ENCODE assay signal across 14 cellular contexts in genomic region chr17:10725262-10725661, GRCh38. TPM values are rescaled to one million over a fixed set of nuclear protein-coding genes. Genes with fewer than 3 reads are reported as not detected.
DNase-seq lines count a peak whose midpoint lies in the region; ATAC-seq and TF ChIP-seq lines count a peak whose summit lies in the region.
"Had no signal": no experiment of that assay in that cellular context is flagged by ENCODE, and none has a peak within 500 bp of the region (broad histone marks: within the 10 kb centered on the region; RNA-seq: fewer than 3 reads in every experiment).

No MANE protein-coding gene starts in this region.

- H3K4me1 ChIP-seq in right atrium auricular region = peaks cover 0 to 7% of the 10 kb centered on the region in 2 donors
- H3K4me1 ChIP-seq in liver (ENCODE audit: control insufficient read depth in 4 of 4, insufficient read depth in 4 of 4, low read length in 3 of 4) = peaks cover 2 to 51% (median 37%) of the 10 kb centered on the region in 4 donors
- no peaks in the 10 kb centered on the region for H3K4me1 ChIP-seq in neural progenitor cell

- DNase-seq in right atrium auricular region (ENCODE audit: low spot score) (peak; percentile 28), Right ventricle myocardium superior (no peak), neural progenitor cell (ENCODE audit: low spot score) (no peak), NCI-H510A (lab: John Stamatoyannopoulos, UW) (no peak), erythroblast (lab: John Stamatoyannopoulos, UW) (no peak)
- no peak for DNase-seq in activated CD4-positive, alpha-beta T cell treated with anti-CD3 and anti-CD28 coated beads for 36 hours
- DNase-seq: ACHN; Calu3; CD4-positive, CD25-positive, alpha-beta regulatory T cell; DMS 273 treated with DMSO at 0.1 percent for 48 hours; GM23248 had no signal

- CTCF ChIA-PET in activated CD4-positive, alpha-beta T cell treated with anti-CD3 and anti-CD28 coated beads for 36 hours (lab: Charles Lee) = interaction anchor here (0.6 kb wide), 1 partner anchor 12 kb away, joined by 3 read pairs; no protein-coding TSS in a partner anchor

- no peaks in the 10 kb centered on the region for H3K9me3 ChIP-seq in right atrium auricular region
- no peaks in the 10 kb centered on the region for H3K9me3 ChIP-seq in liver (ENCODE audit: control insufficient read depth in 4 of 4, low read length in 3 of 4)
- H3K9me3 ChIP-seq in neural progenitor cell (ENCODE audit: low read depth) = no peaks in the 10 kb centered on the region
- H3K9me3 ChIP-seq: BLaER1 treated with 17β-estradiol and CSF1 and Interleukin-3, amounts not matched to agents 10 nM and 100 nM had no signal

- no peaks in the 10 kb centered on the region for H3K9me3 Mint-ChIP-seq in neural progenitor cell
- H3K9me3 Mint-ChIP-seq in activated CD4-positive, alpha-beta T cell treated with anti-CD3 and anti-CD28 coated beads for 36 hours (ENCODE audit: low read depth) = no peaks in the 10 kb centered on the region

- no peak for TF ChIP-seq POLR2A in erythroblast (IDR thresholded peaks at IDR 0.05; ENCODE audit: low read length)

- no peaks in the 10 kb centered on the region for H3K79me2 ChIP-seq in neural progenitor cell (ENCODE audit: low read depth)

- no peak overlapping the region for H2AFZ ChIP-seq in neural progenitor cell (replicated peaks)
- H2AFZ ChIP-seq: GM23248 had no signal

- no peaks in the 10 kb centered on the region for H4K20me1 ChIP-seq in neural progenitor cell (ENCODE audit: low read depth)
- H4K20me1 ChIP-seq: BLaER1 treated with 17β-estradiol and CSF1 and Interleukin-3, amounts not matched to agents 10 nM and 100 nM had no signal

- H3K27me3 ChIP-seq in right atrium auricular region (no peaks in the 10 kb centered on the region), liver (ENCODE audit: control insufficient read depth in 4 of 4, insufficient read depth in 4 of 4, low read length in 3 of 4) (no peaks in the 10 kb centered on the region), neural progenitor cell (peaks cover 14% of the 10 kb centered on the region)
- H3K27me3 ChIP-seq: BLaER1 treated with 17β-estradiol and CSF1 and Interleukin-3, amounts not matched to agents 10 nM and 100 nM had no signal

- peak; percentile 40 to 58 for TF ChIP-seq RAD21 in liver (IDR thresholded peaks at IDR 0.05)

- TF ChIP-seq CTCF in right atrium auricular region (IDR thresholded peaks at IDR 0.05) (no peak), liver (IDR thresholded peaks at IDR 0.05; ENCODE audit: low read depth, low read length, missing input control) (no peak), neural progenitor cell (IDR thresholded peaks at IDR 0.05) (no peak)

- H3K4me2 ChIP-seq in neural progenitor cell = no peak overlapping the region
- H3K4me2 ChIP-seq: BLaER1 treated with 17β-estradiol and CSF1 and Interleukin-3, amounts not matched to agents 10 nM and 100 nM had no signal

- ATAC-seq in Right ventricle myocardium superior (ENCODE audit: poor library complexity) = no peak
- no peak for ATAC-seq in activated CD4-positive, alpha-beta T cell treated with anti-CD3 and anti-CD28 coated beads for 36 hours
- ATAC-seq: HCT116 had no signal

- H3K4me3 ChIP-seq in right atrium auricular region (no peak overlapping the region), liver (ENCODE audit: low read depth in 1 of 3, low read length in 3 of 3) (no peak overlapping the region), neural progenitor cell (no peak overlapping the region)
- H3K4me3 ChIP-seq: BLaER1 treated with 17β-estradiol and CSF1 and Interleukin-3, amounts not matched to agents 10 nM and 100 nM; GM23248 had no signal

- intact Hi-C loops in Right ventricle myocardium superior (cut with DNase I) = no loop called here
- intact Hi-C loops in activated CD4-positive, alpha-beta T cell treated with anti-CD3 and anti-CD28 coated beads for 36 hours (cut with DNase I, micrococcal nuclease) = no loop called here

- H3F3A ChIP-seq in neural progenitor cell (ENCODE audit: low read depth) = peaks cover 15% of the 10 kb centered on the region

- no peaks in the 10 kb centered on the region for H3K36me3 ChIP-seq in right atrium auricular region
- peaks cover 0 to 20% (median 3%) of the 10 kb centered on the region in 4 donors for H3K36me3 ChIP-seq in liver (ENCODE audit: control insufficient read depth in 4 of 4, insufficient read depth in 3 of 4, low read depth in 1 of 4, low read length in 3 of 4)
- no peaks in the 10 kb centered on the region for H3K36me3 ChIP-seq in neural progenitor cell

- H3K27me3 Mint-ChIP-seq in neural progenitor cell (ENCODE audit: insufficient read depth, low read depth) = peaks cover 3% of the 10 kb centered on the region
- H3K27me3 Mint-ChIP-seq in activated CD4-positive, alpha-beta T cell treated with anti-CD3 and anti-CD28 coated beads for 36 hours = no peaks in the 10 kb centered on the region

- H3K27ac Mint-ChIP-seq in neural progenitor cell = peak overlapping the region; percentile 65
- H3K27ac Mint-ChIP-seq in activated CD4-positive, alpha-beta T cell treated with anti-CD3 and anti-CD28 coated beads for 36 hours = no peak overlapping the region
- H3K27ac Mint-ChIP-seq: CD4-positive, CD25-positive, alpha-beta regulatory T cell had no signal

- H3K4me1 Mint-ChIP-seq in neural progenitor cell = peaks cover 4% of the 10 kb centered on the region
- H3K4me1 Mint-ChIP-seq in activated CD4-positive, alpha-beta T cell treated with anti-CD3 and anti-CD28 coated beads for 36 hours = peaks cover 18% of the 10 kb centered on the region

- POLR2A ChIA-PET in activated CD4-positive, alpha-beta T cell treated with anti-CD3 and anti-CD28 coated beads for 36 hours (lab: Charles Lee) = no interaction called here

- H3K9ac ChIP-seq in liver (ENCODE audit: low read depth in 1 of 2, low read length in 2 of 2) (no peak overlapping the region), neural progenitor cell (no peak overlapping the region)
- H3K9ac ChIP-seq: BLaER1 treated with 17β-estradiol and CSF1 and Interleukin-3, amounts not matched to agents 10 nM and 100 nM; GM23248 had no signal

- no peak overlapping the region for H3K4me3 Mint-ChIP-seq in neural progenitor cell
- no peak overlapping the region for H3K4me3 Mint-ChIP-seq in activated CD4-positive, alpha-beta T cell treated with anti-CD3 and anti-CD28 coated beads for 36 hours
- H3K4me3 Mint-ChIP-seq: CD4-positive, CD25-positive, alpha-beta regulatory T cell had no signal

- H3K27ac ChIP-seq in right atrium auricular region (no peak overlapping the region), liver (ENCODE audit: low read depth in 1 of 2, low read length in 2 of 2) (peak overlapping the region; percentile 60 to 83), neural progenitor cell (no peak overlapping the region)
- H3K27ac ChIP-seq: BLaER1 treated with 17β-estradiol and CSF1 and Interleukin-3, amounts not matched to agents 10 nM and 100 nM; GM23248 had no signal

- 30% methylated on average over 3 of the region's 3 CpGs for WGBS in liver

- H3K36me3 Mint-ChIP-seq in neural progenitor cell = no peaks in the 10 kb centered on the region
- H3K36me3 Mint-ChIP-seq in activated CD4-positive, alpha-beta T cell treated with anti-CD3 and anti-CD28 coated beads for 36 hours (ENCODE audit: low read depth) = no peaks in the 10 kb centered on the region
- H3K36me3 Mint-ChIP-seq: CD4-positive, CD25-positive, alpha-beta regulatory T cell had no signal

TF ChIP-seq in liver, 16 proteins besides CTCF, POLR2A, EP300 and RAD21 (continues in another document):
- peak; percentile 63 to 82 for TF ChIP-seq JUND (IDR thresholded peaks at IDR 0.05)
- TF ChIP-seq NR2F2 (IDR thresholded peaks at IDR 0.05) = peak; percentile 73
- peak; percentile 90 for TF ChIP-seq YY1 (IDR thresholded peaks at IDR 0.05)
- TF ChIP-seq MAX (IDR thresholded peaks at IDR 0.05) = peak; percentile 91
- peak; percentile 93 for TF ChIP-seq SP1 (IDR thresholded peaks at IDR 0.05)
- TF ChIP-seq HNF4G (IDR thresholded peaks at IDR 0.05) = peak; percentile 99
- TF ChIP-seq FOXA2 (IDR thresholded peaks at IDR 0.05) = peak; percentile 41
- TF ChIP-seq ZBTB33 (IDR thresholded peaks at IDR 0.05) = peak; percentile 79
- TF ChIP-seq TAF1 (conservative IDR thresholded peaks at IDR 0.05) = no peak
- peak; percentile 49 to 79 for TF ChIP-seq EGR1 (IDR thresholded peaks at IDR 0.05; ENCODE audit: low read depth in 2 of 2)

RNA-seq across cellular contexts. Expression of gene TMEM220, which starts 4.6 kb away (rescaled TPM):
- total RNA-seq in right atrium auricular region (1 to 10 TPM; 5.5 to 6.5 TPM), Right ventricle myocardium superior (7.6 TPM), liver (10 to 100 TPM; 19.6 to 27.5 TPM), neural progenitor cell (ENCODE audit: low replicate concordance) (0.28 and 1.5 TPM in 2 replicates)
- 100 to 1,000 TPM in 1 of 2 donors, 10 to 100 TPM in 1; 30.0 to 126 TPM for polyA plus RNA-seq in liver
- total RNA-seq in activated CD4-positive, alpha-beta T cell treated with anti-CD3 and anti-CD28 coated beads for 36 hours = 1 to 10 TPM; 1.1 to 2.1 TPM
- total RNA-seq: Calu3 had no signal

RNA-seq across cellular contexts. Expression of gene ADPRM, which starts 27.9 kb away (rescaled TPM):
- total RNA-seq in right atrium auricular region (1 to 10 TPM; 2.4 to 3.8 TPM), Right ventricle myocardium superior (3.3 TPM), liver (1 to 10 TPM; 5.5 to 7.9 TPM), neural progenitor cell (ENCODE audit: low replicate concordance) (8.9 and 10.2 TPM in 2 replicates)
- polyA plus RNA-seq in liver = 10 to 100 TPM in 1 of 2 donors, 1 to 10 TPM in 1; 3.7 to 10.8 TPM
- total RNA-seq in activated CD4-positive, alpha-beta T cell treated with anti-CD3 and anti-CD28 coated beads for 36 hours = 10 to 100 TPM; 11.2 to 12.8 TPM

RNA-seq across cellular contexts. Expression of gene SCO1, which starts 27.9 kb away (rescaled TPM):
- 10 to 100 TPM; 14.6 to 21.6 TPM for total RNA-seq in right atrium auricular region
- 27.6 TPM for total RNA-seq in Right ventricle myocardium superior
- 10 to 100 TPM; 19.7 to 26.0 TPM for total RNA-seq in liver
- 10 to 100 TPM; 18.0 to 33.2 TPM for polyA plus RNA-seq in liver
- total RNA-seq in neural progenitor cell (ENCODE audit: low replicate concordance) = 32.4 and 39.0 TPM in 2 replicates
- total RNA-seq in activated CD4-positive, alpha-beta T cell treated with anti-CD3 and anti-CD28 coated beads for 36 hours = 10 to 100 TPM; 39.7 to 42.3 TPM

Comparison
In these comparisons a context has a peak if more than half of its experiments do, and no peak if none do; other contexts are left out.
1. H3K27ac ChIP-seq: peak in liver (2 of 2); none in right atrium auricular region (0 of 2) and neural progenitor cell (single experiment).